In the genomic region with DNA sequence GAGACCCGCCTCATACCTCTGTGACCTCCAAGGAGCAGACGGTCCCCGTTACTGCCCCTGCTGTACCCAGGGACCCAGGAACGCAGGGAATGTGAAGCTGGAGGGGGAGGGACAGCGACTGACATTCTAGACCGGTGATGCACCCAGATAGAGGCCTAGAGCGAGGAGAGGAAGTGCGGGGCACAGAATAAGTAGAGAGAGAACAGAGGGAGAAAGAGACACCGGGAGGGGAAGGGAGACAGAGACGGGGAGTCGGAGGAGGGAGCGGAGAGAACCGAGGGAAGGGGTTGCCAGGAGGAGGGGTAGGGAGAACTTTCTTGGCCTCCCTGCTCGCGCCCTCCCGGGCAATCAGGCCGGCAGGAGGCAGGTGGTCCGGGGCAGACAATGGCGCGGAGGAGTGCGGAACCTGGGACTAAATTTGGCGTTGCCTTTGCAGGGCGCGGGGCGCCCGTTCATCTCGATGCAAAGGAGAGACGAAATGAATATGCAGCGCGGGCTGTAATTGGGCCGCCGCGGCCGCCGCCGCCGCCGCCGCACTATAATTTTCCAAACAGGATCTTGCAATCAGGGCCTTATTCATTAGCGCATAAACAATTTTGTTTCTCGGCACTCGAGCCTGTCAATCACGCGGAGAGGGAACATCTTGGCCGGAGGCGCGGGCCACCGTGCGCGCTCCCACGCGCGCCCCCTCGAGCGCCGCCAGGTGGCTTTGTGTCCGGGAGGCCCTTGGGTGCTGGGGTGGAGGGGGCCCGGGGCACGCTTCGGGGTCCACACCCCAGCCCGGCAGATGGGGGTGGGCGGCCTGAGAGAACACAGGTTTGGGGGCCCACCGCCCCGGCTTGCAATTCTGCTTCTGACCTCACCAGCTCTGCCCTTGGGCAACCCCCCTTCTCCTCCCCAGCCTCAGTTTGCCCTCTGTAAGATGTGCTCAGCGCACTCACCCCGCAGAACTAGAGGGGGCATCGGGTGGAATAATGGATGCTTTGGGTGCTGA, we compare ENCODE assay signal across 9 cellular contexts. TPM values are rescaled to one million over a fixed set of nuclear protein-coding genes. Genes with fewer than 3 reads are reported as not detected.
DNase-seq lines count a peak whose midpoint lies in the region; ATAC-seq, FAIRE-seq and TF ChIP-seq lines count a peak whose summit lies in the region.
"Had no signal": no experiment of that assay in that cellular context is flagged by ENCODE, and none has a peak within 500 bp of the region (broad histone marks: within the 10 kb centered on the region; RNA-seq: fewer than 3 reads in every experiment).

No MANE protein-coding gene starts in this region.

- no CpG with 5 or more reads among the region's 67 CpGs for WGBS in mesendoderm (ENCODE audit: extremely low coverage, insufficient coverage, low lambda C conversion rate)
- 21 to 32% (median 27%) methylated on average over 61 to 67 of the region's 67 CpGs for WGBS in spleen, 5 donors

- H3K27me3 Mint-ChIP-seq in central memory CD8-positive, alpha-beta T cell, result peaks cover 39% of the 10 kb centered on the region

- H3K27ac Mint-ChIP-seq in central memory CD8-positive, alpha-beta T cell (ENCODE audit: low read depth), result no peak overlapping the region

- H3K27ac ChIP-seq in mesendoderm (ENCODE audit: low read depth, low read length), result no peak overlapping the region
- no peak overlapping the region for H3K27ac ChIP-seq in spleen

- H3K4me3 Mint-ChIP-seq in central memory CD8-positive, alpha-beta T cell, result peak overlapping the region; percentile 27

- H3K9ac ChIP-seq in mesendoderm (ENCODE audit: low read length), result peak overlapping the region; percentile 45

- H3K79me1 ChIP-seq in mesendoderm (ENCODE audit: low read length), result no peaks in the 10 kb centered on the region

- DNase-seq in ACHN (peak; percentile 55), HTR-8/SVneo (ENCODE audit: insufficient read length, low spot score) (peak; percentile 44), mesendoderm (peak; percentile 91), NCI-H2227 (lab: John Stamatoyannopoulos, UW; ENCODE audit: unreplicated experiment) (no peak), spleen (no peak), GM12891 (ENCODE audit: insufficient read length, low spot score) (no peak), NCI-H146 (lab: John Stamatoyannopoulos, UW) (no peak)
- no peak for DNase-seq in central memory CD8-positive, alpha-beta T cell (ENCODE audit: low spot score in 2 of 2)

- in situ Hi-C loops in ACHN (cut with HindIII; ENCODE audit: low pct_ligation_motif_present, low pct_unique_long_range_greater_than_20kb, low sequenced_read_pairs), result no loop called here

- H3K27me3 ChIP-seq in mesendoderm (ENCODE audit: insufficient read depth, low read length, poor library complexity), result no peaks in the 10 kb centered on the region
- H3K27me3 ChIP-seq in spleen (replicated peaks in 1 of 7), result peaks cover 0 to 64% (median 21%) of the 10 kb centered on the region in 7 donors

- H3K9me3 Mint-ChIP-seq in central memory CD8-positive, alpha-beta T cell, result no peaks in the 10 kb centered on the region

- H3K9me3 ChIP-seq in spleen, result no peaks in the 10 kb centered on the region

- H2AK5ac ChIP-seq in mesendoderm (ENCODE audit: low read length), result no peak overlapping the region

- H2BK120ac ChIP-seq in mesendoderm (ENCODE audit: low read depth, low read length), result no peak overlapping the region

- intact Hi-C loops in spleen (cut with DNase I; ENCODE audit: low total_unique reads), result loop anchor here (10.0 kb wide), 2 partner anchors 328 to 688 kb away; no protein-coding TSS in a partner anchor

- H3K36me3 Mint-ChIP-seq in central memory CD8-positive, alpha-beta T cell (ENCODE audit: insufficient read depth), result peaks cover 5% of the 10 kb centered on the region

- H3K4ac ChIP-seq in mesendoderm (ENCODE audit: low read depth, low read length), result no peak overlapping the region

- no peak overlapping the region for H2BK15ac ChIP-seq in mesendoderm (replicated peaks; ENCODE audit: low read depth)

- H3K79me2 ChIP-seq in mesendoderm (ENCODE audit: control insufficient read depth, insufficient read depth, low read length), result no peaks in the 10 kb centered on the region

- no peak for FAIRE-seq in HTR-8/SVneo (lab: Jason Lieb, UNC)
- no peak for FAIRE-seq in GM12891 (lab: Jason Lieb, UNC)
- FAIRE-seq: GM18507 had no signal

- no peak overlapping the region for H3K23ac ChIP-seq in mesendoderm (ENCODE audit: low read length)

- H3K36me3 ChIP-seq in mesendoderm (ENCODE audit: control insufficient read depth, insufficient read depth, low read length) (no peaks in the 10 kb centered on the region), spleen (no peaks in the 10 kb centered on the region)

- H3K4me1 ChIP-seq in mesendoderm (ENCODE audit: control insufficient read depth, low read depth, low read length), result peaks cover 3% of the 10 kb centered on the region
- H3K4me1 ChIP-seq in spleen, result peaks cover 13 to 51% (median 44%) of the 10 kb centered on the region in 6 donors

- ATAC-seq in central memory CD8-positive, alpha-beta T cell (replicated peaks; ENCODE audit: extremely low read depth, poor library complexity, severe bottlenecking), result no peak

- H3K4me2 ChIP-seq in mesendoderm (ENCODE audit: low read length), result peak overlapping the region; percentile 81

- no peak overlapping the region for H3K18ac ChIP-seq in mesendoderm (ENCODE audit: low read length)

- H4K8ac ChIP-seq in mesendoderm (ENCODE audit: low read depth, low read length), result no peak overlapping the region

- H4K5ac ChIP-seq in mesendoderm (ENCODE audit: low read length), result no peak overlapping the region

- peak overlapping the region; percentile 52 for H3K56ac ChIP-seq in mesendoderm (ENCODE audit: low read length)

- H3K4me3 ChIP-seq in mesendoderm (ENCODE audit: low read length) (peak overlapping the region; percentile 26), spleen (peak overlapping the region in 4 of 8 donors; percentile 5 to 48 (median 10))

- TF ChIP-seq POLR2A in spleen (IDR thresholded peaks at IDR 0.05), result no peak
- no peak for TF ChIP-seq POLR2A in GM12891 (IDR thresholded peaks at IDR 0.05; ENCODE audit: low read depth, low read length)

- no peak for TF ChIP-seq CTCF in spleen (IDR thresholded peaks at IDR 0.05 in 8 of 11, conservative IDR thresholded peaks at IDR 0.05 in 3 of 11)

- no peak overlapping the region for H2BK5ac ChIP-seq in mesendoderm (ENCODE audit: low read length)

- peaks cover 13% of the 10 kb centered on the region for H3K4me1 Mint-ChIP-seq in central memory CD8-positive, alpha-beta T cell

TF ChIP-seq in GM12891, 5 proteins besides CTCF, POLR2A, EP300 and RAD21:
- no peak for TF ChIP-seq POLR2AphosphoS5 (IDR thresholded peaks at IDR 0.05; ENCODE audit: low read depth, low read length)
- no peak for TF ChIP-seq PAX5 (IDR thresholded peaks at IDR 0.05; ENCODE audit: insufficient read depth, low read length, severe bottlenecking)
- TF ChIP-seq POU2F2 (IDR thresholded peaks at IDR 0.05; ENCODE audit: low read depth, low read length), result no peak
- TF ChIP-seq TAF1 (IDR thresholded peaks at IDR 0.05; ENCODE audit: low read depth, low read length), result no peak
- no peak for TF ChIP-seq SPI1 (IDR thresholded peaks at IDR 0.05; ENCODE audit: low read depth, low read length)

RNA-seq across cellular contexts. Expression of gene NDUFA8, which starts 32.9 kb away (rescaled TPM):
- polyA plus RNA-seq in mesendoderm (2013, experiment 1 of 2), result 69.6 TPM
- 69.6 TPM for polyA plus RNA-seq in mesendoderm (2013, experiment 2 of 2)
- total RNA-seq in spleen, result 10 to 100 TPM; 27.8 to 32.7 (median 29.2) TPM
- 10 to 100 TPM; 47.6 to 72.7 (median 66.3) TPM for polyA plus RNA-seq in spleen
- 89.3 TPM for polyA plus RNA-seq in GM12891 (2012; ENCODE audit: low read depth, missing spikeins)

RNA-seq across cellular contexts. Expression of gene MORN5, which starts 33.1 kb away (rescaled TPM):
- not detected for polyA plus RNA-seq in mesendoderm (2013, experiment 1 of 2)
- polyA plus RNA-seq in mesendoderm (2013, experiment 2 of 2), result not detected
- total RNA-seq in spleen, result 1 to 10 TPM in 1 of 7 donors, not detected in 6; 1.4 TPM
- polyA plus RNA-seq in spleen, result not detected
- polyA plus RNA-seq in GM12891 (2012; ENCODE audit: low read depth, missing spikeins), result not detected

RNA-seq across cellular contexts. Expression of gene TTLL11, which starts 33.5 kb away (rescaled TPM):
- polyA plus RNA-seq in mesendoderm (2013, experiment 1 of 2), result 1.3 TPM
- polyA plus RNA-seq in mesendoderm (2013, experiment 2 of 2), result 1.2 TPM
- 10 to 100 TPM in 3 of 7 donors, 1 to 10 TPM in 4; 6.9 to 12.8 (median 9.5) TPM for total RNA-seq in spleen
- 1 to 10 TPM; 1.6 to 5.1 (median 3.0) TPM for polyA plus RNA-seq in spleen
- 1.3 TPM for polyA plus RNA-seq in GM12891 (2012; ENCODE audit: low read depth, missing spikeins)

Comparison
In these comparisons a context has a peak if more than half of its experiments do, and no peak if none do; other contexts are left out.
1. DNase-seq: peak in ACHN (single experiment), HTR-8/SVneo (single experiment) and mesendoderm (single experiment); none in central memory CD8-positive, alpha-beta T cell (0 of 2), NCI-H2227 (single experiment), spleen (single experiment), GM12891 (single experiment) and NCI-H146 (single experiment).